In genomic region chr1:214125819-214126218, GRCh38 we compare ENCODE assay signal across 26 cellular contexts.
"Had no signal": no experiment of that assay in that cellular context is flagged by ENCODE, and none has a peak within 500 bp of the region (broad histone marks: within the 10 kb centered on the region; RNA-seq: fewer than 3 reads in every experiment).

No MANE protein-coding gene starts in this region.

- H3K27ac ChIP-seq: brain microvascular endothelial cell, coronary artery, dorsolateral prefrontal cortex, esophagus muscularis mucosa, foreskin keratinocyte, gastroesophageal sphincter had no signal

- H3K9me3 Mint-ChIP-seq: activated CD4-positive, alpha-beta memory T cell treated with anti-CD3 and anti-CD28 coated beads, Interleukin-2, amount 10 ng/mL, durations not matched to agents 7 days and 5 days; activated CD4-positive, alpha-beta T cell treated with anti-CD3 and anti-CD28 coated beads, Interleukin-2, amount 10 ng/mL, durations not matched to agents 7 days and 5 days; activated T-cell treated with anti-CD3 and anti-CD28 coated beads, Interleukin-2, amount 50 U/mL, for 4 hours; central memory CD8-positive, alpha-beta T cell; dendritic cell treated with granulocyte-macrophage colony-stimulating factor and Interleukin-4, amounts not matched to agents 40 ng/mL and 50 ng/mL, for 4 days had no signal

- DNase-seq: activated CD4-positive, alpha-beta memory T cell treated with anti-CD3 and anti-CD28 coated beads, Interleukin-2, amount 10 ng/mL, durations not matched to agents 7 days and 5 days; activated CD4-positive, alpha-beta T cell treated with anti-CD3 and anti-CD28 coated beads for 4 hours; activated CD4-positive, alpha-beta T cell treated with anti-CD3 and anti-CD28 coated beads, Interleukin-2, amount 10 ng/mL, durations not matched to agents 7 days and 5 days; activated CD4-positive, alpha-beta T cell treated with anti-CD3 and anti-CD28 coated beads, Interleukin-2, amount 50 U/mL, for 4 hours; activated CD4-positive, CD25-positive, alpha-beta regulatory T cell; activated CD4-positive, CD25-positive, alpha-beta regulatory T cell treated with anti-CD3 and anti-CD28 coated beads, Interleukin-2, amount 50 U/mL, for 72 hours; activated effector memory CD4-positive, alpha-beta T cell treated with Interleukin-2 at 50 U/mL for 16 hours; activated gamma-delta T cell treated with Interleukin-2 at 50 U/mL for 16 hours; activated naive CD4-positive, alpha-beta T cell treated with anti-CD3 and anti-CD28 coated beads, Interleukin-2, amount 50 U/mL, for 16 hours; activated naive CD4-positive, alpha-beta T cell treated with Interleukin-2 at 50 U/mL for 16 hours; activated T-cell treated with anti-CD3 and anti-CD28 coated beads, Interleukin-2, amount 50 U/mL, for 4 hours; amniotic stem cell; anterior cingulate cortex; brain microvascular endothelial cell; dorsolateral prefrontal cortex; effector memory CD4-positive, alpha-beta T cell; erythroblast; foreskin keratinocyte; T-helper 2 cell had no signal

- H3K27me3 Mint-ChIP-seq: activated CD4-positive, alpha-beta memory T cell treated with anti-CD3 and anti-CD28 coated beads, Interleukin-2, amount 10 ng/mL, durations not matched to agents 7 days and 5 days; activated CD4-positive, alpha-beta T cell treated with anti-CD3 and anti-CD28 coated beads, Interleukin-2, amount 10 ng/mL, durations not matched to agents 7 days and 5 days; dendritic cell treated with granulocyte-macrophage colony-stimulating factor and Interleukin-4, amounts not matched to agents 40 ng/mL and 50 ng/mL, for 4 days had no signal

- H3K27ac Mint-ChIP-seq: activated CD4-positive, alpha-beta memory T cell treated with anti-CD3 and anti-CD28 coated beads, Interleukin-2, amount 10 ng/mL, durations not matched to agents 7 days and 5 days; activated CD4-positive, alpha-beta T cell treated with anti-CD3 and anti-CD28 coated beads, Interleukin-2, amount 10 ng/mL, durations not matched to agents 7 days and 5 days; activated naive CD8-positive, alpha-beta T cell; activated T-helper 17 cell treated with anti-CD3 and anti-CD28 coated beads, Interleukin-2, amount 50 U/mL, for 72 hours; dendritic cell treated with granulocyte-macrophage colony-stimulating factor and Interleukin-4, amounts not matched to agents 40 ng/mL and 50 ng/mL, for 4 days had no signal

- H3K4me3 Mint-ChIP-seq: activated CD4-positive, alpha-beta memory T cell treated with anti-CD3 and anti-CD28 coated beads, Interleukin-2, amount 10 ng/mL, durations not matched to agents 7 days and 5 days; activated CD4-positive, alpha-beta T cell treated with anti-CD3 and anti-CD28 coated beads, Interleukin-2, amount 10 ng/mL, durations not matched to agents 7 days and 5 days; activated naive CD8-positive, alpha-beta T cell; activated T-cell treated with anti-CD3 and anti-CD28 coated beads, Interleukin-2, amount 50 U/mL, for 4 hours; activated T-helper 17 cell treated with anti-CD3 and anti-CD28 coated beads, Interleukin-2, amount 50 U/mL, for 72 hours; central memory CD8-positive, alpha-beta T cell; dendritic cell treated with granulocyte-macrophage colony-stimulating factor and Interleukin-4, amounts not matched to agents 40 ng/mL and 50 ng/mL, for 4 days had no signal

- H3K36me3 Mint-ChIP-seq: activated naive CD8-positive, alpha-beta T cell had no signal

- H3K4me1 Mint-ChIP-seq: activated CD4-positive, alpha-beta memory T cell treated with anti-CD3 and anti-CD28 coated beads, Interleukin-2, amount 10 ng/mL, durations not matched to agents 7 days and 5 days; activated T-helper 17 cell treated with anti-CD3 and anti-CD28 coated beads, Interleukin-2, amount 50 U/mL, for 72 hours; central memory CD8-positive, alpha-beta T cell had no signal

- H3K27me3 ChIP-seq: brain microvascular endothelial cell, dorsolateral prefrontal cortex, foreskin keratinocyte had no signal

- H3K36me3 ChIP-seq: brain microvascular endothelial cell, esophagus muscularis mucosa, gastroesophageal sphincter had no signal

- H3K4me3 ChIP-seq: coronary artery, dorsolateral prefrontal cortex, esophagus muscularis mucosa, gastroesophageal sphincter had no signal

- H3K9me3 ChIP-seq: esophagus muscularis mucosa, gastroesophageal sphincter had no signal

- ATAC-seq: activated T-cell treated with anti-CD3 and anti-CD28 coated beads, Interleukin-2, amount 50 U/mL, for 4 hours; activated T-helper 17 cell treated with anti-CD3 and anti-CD28 coated beads, Interleukin-2, amount 50 U/mL, for 72 hours; foreskin keratinocyte; gastroesophageal sphincter had no signal

- H3K4me1 ChIP-seq: esophagus muscularis mucosa had no signal
